In the genomic region with DNA sequence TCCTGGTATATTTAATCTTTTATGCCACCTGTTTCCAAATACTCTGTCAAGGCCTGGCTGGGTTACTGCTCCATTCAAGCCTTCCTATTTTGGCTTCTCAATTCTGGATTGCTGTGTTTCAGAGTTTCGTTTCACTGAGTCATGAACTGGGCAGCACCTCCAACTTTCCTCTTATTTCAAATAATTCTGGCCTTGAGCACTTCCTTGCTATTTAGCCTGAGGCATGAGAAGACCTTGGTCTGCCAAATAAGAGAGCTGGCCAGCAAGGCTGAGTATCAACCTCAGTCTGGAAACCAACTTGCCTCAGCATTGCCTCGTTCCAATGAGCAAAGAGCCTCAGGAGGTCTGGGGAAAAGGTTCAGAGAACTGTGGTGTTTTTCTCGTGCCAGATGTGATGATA, we compare ENCODE assay signal across 13 cellular contexts.
DNase-seq lines count a peak whose midpoint lies in the region; ATAC-seq and TF ChIP-seq lines count a peak whose summit lies in the region.
"Had no signal": no experiment of that assay in that cellular context is flagged by ENCODE, and none has a peak within 500 bp of the region (broad histone marks: within the 10 kb centered on the region; RNA-seq: fewer than 3 reads in every experiment).

No MANE protein-coding gene starts in this region.

- TF ChIP-seq CTCF in BJ (IDR thresholded peaks at IDR 0.05; ENCODE audit: insufficient read depth, low read depth, low read length), result no peak
- TF ChIP-seq CTCF in omental fat pad (IDR thresholded peaks at IDR 0.05), result no peak
- no peak for TF ChIP-seq CTCF in endothelial cell (IDR thresholded peaks at IDR 0.05; ENCODE audit: unreplicated experiment)

- H3K36me3 Mint-ChIP-seq in endothelial cell (ENCODE audit: low read depth, unreplicated experiment), result no peaks in the 10 kb centered on the region

- no peak overlapping the region for H3K4me3 ChIP-seq in BJ (ENCODE audit: low read depth, low read length)
- H3K4me3 ChIP-seq: cardiac muscle cell had no signal

- POLR2A ChIA-PET in BJ (lab: Charles Lee), result no interaction called here

- H3K27me3 Mint-ChIP-seq in endothelial cell (ENCODE audit: unreplicated experiment), result no peaks in the 10 kb centered on the region

- ATAC-seq in esophagus mucosa (peak; percentile 93), omental fat pad (ENCODE audit: low FRiP score) (peak; percentile 93), HG03175 (IDR thresholded peaks at IDR 0.05; ENCODE audit: unreplicated experiment) (no peak), GM19463 (IDR thresholded peaks at IDR 0.05; ENCODE audit: unreplicated experiment) (no peak), HG02610 (IDR thresholded peaks at IDR 0.05; ENCODE audit: unreplicated experiment) (no peak)

- H3K36me3 ChIP-seq in BJ (ENCODE audit: control insufficient read depth, insufficient read depth, low read length), result no peaks in the 10 kb centered on the region
- H3K36me3 ChIP-seq: cardiac muscle cell, neutrophil had no signal

- peak; percentile 73 for DNase-seq in BJ (ENCODE audit: low read depth)
- peak; percentile 13 for DNase-seq in NCI-H446 treated with DMSO at 0.1 percent for 48 hours (lab: John Stamatoyannopoulos, UW)
- no peak for DNase-seq in omental fat pad (ENCODE audit: low spot score)
- DNase-seq in endothelial cell (ENCODE audit: low spot score), result no peak
- DNase-seq: activated CD4-positive, alpha-beta T cell treated with anti-CD3 and anti-CD28 coated beads for 48 hours; CD8-positive, alpha-beta memory T cell; NCI-H2029 treated with DMSO at 0.1 percent for 48 hours had no signal

- peaks cover 13% of the 10 kb centered on the region for H3K4me1 Mint-ChIP-seq in endothelial cell (ENCODE audit: unreplicated experiment)

- CTCF ChIA-PET in BJ (lab: Yijun Ruan, JAX), result interaction anchor here (0.8 to 2.6 kb wide), 5 partner anchors 10 to 229 kb away, joined by 3 to 13 read pairs (median 3); partner anchors contain the start of gene TNFAIP3

- H3K27ac Mint-ChIP-seq in endothelial cell (ENCODE audit: unreplicated experiment), result no peak overlapping the region
- H3K27ac Mint-ChIP-seq: CD8-positive, alpha-beta memory T cell had no signal

- no peaks in the 10 kb centered on the region for H3K27me3 ChIP-seq in BJ (ENCODE audit: control insufficient read depth, insufficient read depth, low read length)
- H3K27me3 ChIP-seq: cardiac muscle cell, neutrophil had no signal

- no peaks in the 10 kb centered on the region for H3K9me3 Mint-ChIP-seq in endothelial cell (ENCODE audit: unreplicated experiment)

- no peak overlapping the region for H3K4me3 Mint-ChIP-seq in endothelial cell (ENCODE audit: unreplicated experiment)
- H3K4me3 Mint-ChIP-seq: CD8-positive, alpha-beta memory T cell had no signal

Comparison
In these comparisons a context has a peak if more than half of its experiments do, and no peak if none do; other contexts are left out.
1. DNase-seq: peak in BJ (single experiment) and NCI-H446 treated with DMSO at 0.1 percent for 48 hours (single experiment); none in omental fat pad (single experiment) and endothelial cell (single experiment).
2. ATAC-seq: peak in esophagus mucosa (single experiment) and omental fat pad (single experiment); none in HG03175 (single experiment), GM19463 (single experiment) and HG02610 (single experiment).